Comparison of ENCODE assay signal across 8 cellular contexts in the genomic region with DNA sequence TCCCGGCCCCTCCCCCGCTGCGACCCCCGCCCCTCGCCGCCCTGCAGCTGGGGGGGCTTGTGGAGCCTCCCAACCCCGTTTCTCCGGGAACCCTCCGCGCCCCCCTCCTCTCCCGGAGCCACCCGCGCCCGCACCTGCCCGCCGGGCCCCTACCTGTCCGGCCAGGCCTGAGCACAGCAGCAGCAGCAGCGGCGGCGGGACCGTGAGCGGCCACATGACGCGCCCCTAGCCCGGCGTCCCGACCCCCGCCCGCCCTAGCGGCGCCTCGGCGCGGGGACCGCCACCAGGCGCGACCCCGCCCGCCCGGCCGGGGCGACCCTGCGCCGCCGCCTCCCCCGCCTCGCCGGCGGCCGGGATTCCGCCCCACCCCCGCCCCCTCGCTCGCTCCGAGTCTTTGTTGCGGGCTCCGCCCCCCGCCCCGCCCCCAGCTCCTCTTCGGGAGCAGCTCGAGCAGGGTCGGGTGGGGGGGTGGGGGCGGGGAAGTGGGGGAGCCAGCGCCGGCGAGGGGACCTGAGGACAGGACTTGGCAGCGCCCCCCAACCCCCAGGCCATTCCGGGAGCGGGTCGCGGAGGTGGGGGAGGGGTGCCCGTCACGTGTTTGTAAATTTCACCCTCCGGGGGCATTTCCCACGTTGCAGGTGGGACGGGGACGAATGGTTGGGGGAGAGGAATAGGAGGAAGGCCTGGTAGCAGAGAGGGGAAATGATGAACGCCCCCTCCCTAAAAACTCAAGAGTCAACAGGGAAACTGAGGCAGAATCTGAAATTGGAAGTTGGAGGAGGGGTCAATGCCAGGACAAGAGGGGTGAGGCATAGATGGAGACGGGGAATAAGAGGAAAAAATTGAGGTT. TPM values are rescaled to one million over a fixed set of nuclear protein-coding genes. Genes with fewer than 3 reads are reported as not detected.
DNase-seq lines count a peak whose midpoint lies in the region; TF ChIP-seq lines count a peak whose summit lies in the region.

Gene OLFM2 (minus strand): TSS at position 365 of the 850 bp plus-strand sequence. CDS start 149 bp downstream, at position 216.

- H3K36me3 ChIP-seq in right atrium auricular region = no peaks in the 10 kb centered on the region

- H3K4me3 ChIP-seq in right atrium auricular region (peak within 1 kb of the TSS; percentile 15 to 47), skin epidermis (peak within 1 kb of the TSS; percentile 34 to 72 (median 55))

- H3K4me1 Mint-ChIP-seq in activated CD4-positive, alpha-beta T cell treated with anti-CD3 and anti-CD28 coated beads, Interleukin-2, amount 10 ng/mL, durations not matched to agents 7 days and 5 days = peaks cover 12% of the 10 kb centered on the region

- TF ChIP-seq CTCF in right atrium auricular region (IDR thresholded peaks at IDR 0.05) = no peak

- H3K36me3 Mint-ChIP-seq in activated CD4-positive, alpha-beta T cell treated with anti-CD3 and anti-CD28 coated beads, Interleukin-2, amount 10 ng/mL, durations not matched to agents 7 days and 5 days (ENCODE audit: low read depth) = no peaks in the 10 kb centered on the region

- H3K27ac Mint-ChIP-seq in activated CD4-positive, alpha-beta T cell treated with anti-CD3 and anti-CD28 coated beads, Interleukin-2, amount 10 ng/mL, durations not matched to agents 7 days and 5 days = no peak within 1 kb of the TSS

- peak; percentile 54 for DNase-seq in NCI-H2196 (lab: John Stamatoyannopoulos, UW; ENCODE audit: unreplicated experiment)
- DNase-seq in NCI-H2196 treated with DMSO at 0.1 percent for 48 hours (lab: John Stamatoyannopoulos, UW; ENCODE audit: unreplicated experiment) = no peak
- DNase-seq in activated CD4-positive, alpha-beta T cell treated with anti-CD3 and anti-CD28 coated beads, Interleukin-2, amount 10 ng/mL, durations not matched to agents 7 days and 5 days = no peak
- no peak for DNase-seq in right atrium auricular region (ENCODE audit: low spot score)
- no peak for DNase-seq in HT-29 (ENCODE audit: low spot score)
- no peak for DNase-seq in activated CD4-positive, CD25-positive, alpha-beta regulatory T cell (lab: John Stamatoyannopoulos, UW)
- DNase-seq in retina = no peak

- no peak within 1 kb of the TSS for H3K4me3 Mint-ChIP-seq in activated CD4-positive, alpha-beta T cell treated with anti-CD3 and anti-CD28 coated beads, Interleukin-2, amount 10 ng/mL, durations not matched to agents 7 days and 5 days

- H3K4me1 ChIP-seq in right atrium auricular region = peaks cover 0 to 27% of the 10 kb centered on the region in 2 donors

- CTCF ChIA-PET in activated CD4-positive, alpha-beta T cell treated with anti-CD3 and anti-CD28 coated beads, Interleukin-2, amount 10 ng/mL, durations not matched to agents 7 days and 5 days (lab: Charles Lee) = no interaction called here

- peaks cover 46% of the 10 kb centered on the region for H3K27me3 Mint-ChIP-seq in activated CD4-positive, alpha-beta T cell treated with anti-CD3 and anti-CD28 coated beads, Interleukin-2, amount 10 ng/mL, durations not matched to agents 7 days and 5 days

- H3K27me3 ChIP-seq in right atrium auricular region = peaks cover 5 to 12% of the 10 kb centered on the region in 2 donors

- no peak within 1 kb of the TSS for H3K27ac ChIP-seq in right atrium auricular region
- peak within 1 kb of the TSS; percentile 32 to 94 (median 85) for H3K27ac ChIP-seq in skin epidermis

- H3K9me3 ChIP-seq in right atrium auricular region = no peaks in the 10 kb centered on the region

- H3K9me3 Mint-ChIP-seq in activated CD4-positive, alpha-beta T cell treated with anti-CD3 and anti-CD28 coated beads, Interleukin-2, amount 10 ng/mL, durations not matched to agents 7 days and 5 days = peaks cover 4% of the 10 kb centered on the region

- POLR2A ChIA-PET in activated CD4-positive, alpha-beta T cell treated with anti-CD3 and anti-CD28 coated beads, Interleukin-2, amount 10 ng/mL, durations not matched to agents 7 days and 5 days (lab: Charles Lee) = no interaction called here

RNA-seq across cellular contexts. Expression of gene OLFM2, which starts in this region (rescaled TPM):
- 10 to 100 TPM; 11.3 to 12.5 TPM for total RNA-seq in activated CD4-positive, alpha-beta T cell treated with anti-CD3 and anti-CD28 coated beads, Interleukin-2, amount 10 ng/mL, durations not matched to agents 7 days and 5 days
- total RNA-seq in right atrium auricular region = 1 to 10 TPM; 1.4 to 3.5 TPM
- total RNA-seq in HT-29 (2014; rRNA removed; shearing (Covaris generic)) = not detected in 2 replicates

Comparison
In these comparisons a context has a peak if more than half of its experiments do, and no peak if none do; other contexts are left out.
1. H3K27ac ChIP-seq: peak in skin epidermis (21 of 21); none in right atrium auricular region (0 of 2).